In the genomic region with DNA sequence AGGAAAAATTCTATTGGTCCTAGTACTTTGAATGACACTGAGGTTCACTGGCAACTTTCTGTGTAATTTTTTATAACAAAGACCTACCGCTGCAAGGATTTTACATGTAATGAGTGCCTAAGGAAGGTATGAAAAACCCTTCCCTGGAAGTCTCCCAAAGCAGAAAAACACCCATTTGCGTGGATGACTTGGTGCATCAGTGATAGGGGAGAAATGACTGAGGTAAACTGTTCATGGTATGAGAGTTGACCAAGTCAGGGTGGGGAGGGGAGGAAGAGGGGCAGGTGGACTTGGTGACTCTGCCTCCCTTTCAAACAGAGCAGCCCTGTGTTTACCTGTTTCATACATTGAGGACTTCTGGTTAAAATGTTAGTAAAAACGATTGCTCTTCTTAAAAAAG, we compare ENCODE assay signal across 2 cellular contexts.
TF ChIP-seq lines count a peak whose summit lies in the region.

No MANE protein-coding gene starts in this region.

TF ChIP-seq in SK-N-SH, 30 proteins besides CTCF, POLR2A, EP300 and RAD21:
- TF ChIP-seq USF2 (IDR thresholded peaks at IDR 0.05; ENCODE audit: borderline replicate concordance, low read depth, low read length) (no peak), POLR2AphosphoS5 (IDR thresholded peaks at IDR 0.05; ENCODE audit: low read depth, low read length) (no peak), SMC3 (IDR thresholded peaks at IDR 0.05; ENCODE audit: low read depth, low read length) (no peak), NFIC (IDR thresholded peaks at IDR 0.05; ENCODE audit: borderline replicate concordance) (no peak), MEF2A (IDR thresholded peaks at IDR 0.05; ENCODE audit: borderline replicate concordance, low read depth) (no peak), YY1 (IDR thresholded peaks at IDR 0.05; ENCODE audit: low read depth) (no peak), FOXJ3 (CRISPR knock-in tag; IDR thresholded peaks at IDR 0.05) (no peak), EZH2phosphoT487 (IDR thresholded peaks at IDR 0.05; ENCODE audit: borderline replicate concordance, low read depth) (no peak), SIN3A (IDR thresholded peaks at IDR 0.05; ENCODE audit: borderline replicate concordance, low read depth, low read length) (no peak), RFX5 (IDR thresholded peaks at IDR 0.05; ENCODE audit: low read length) (no peak), TEAD4 (IDR thresholded peaks at IDR 0.05; ENCODE audit: borderline replicate concordance, insufficient read depth) (no peak), FOXM1 (IDR thresholded peaks at IDR 0.05; ENCODE audit: low read depth) (no peak), NRF1 (IDR thresholded peaks at IDR 0.05; ENCODE audit: low read depth, low read length) (no peak), TCF12 (IDR thresholded peaks at IDR 0.05) (no peak), TAF1 (IDR thresholded peaks at IDR 0.05; ENCODE audit: borderline replicate concordance, low read depth, low read length) (no peak)
- TF ChIP-seq, protein P1, sequence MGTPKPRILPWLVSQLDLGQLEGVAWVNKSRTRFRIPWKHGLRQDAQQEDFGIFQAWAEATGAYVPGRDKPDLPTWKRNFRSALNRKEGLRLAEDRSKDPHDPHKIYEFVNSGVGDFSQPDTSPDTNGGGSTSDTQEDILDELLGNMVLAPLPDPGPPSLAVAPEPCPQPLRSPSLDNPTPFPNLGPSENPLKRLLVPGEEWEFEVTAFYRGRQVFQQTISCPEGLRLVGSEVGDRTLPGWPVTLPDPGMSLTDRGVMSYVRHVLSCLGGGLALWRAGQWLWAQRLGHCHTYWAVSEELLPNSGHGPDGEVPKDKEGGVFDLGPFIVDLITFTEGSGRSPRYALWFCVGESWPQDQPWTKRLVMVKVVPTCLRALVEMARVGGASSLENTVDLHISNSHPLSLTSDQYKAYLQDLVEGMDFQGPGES (IDR thresholded peaks at IDR 0.05; ENCODE audit: low read depth, low read length), result no peak
- TF ChIP-seq, protein P2, sequence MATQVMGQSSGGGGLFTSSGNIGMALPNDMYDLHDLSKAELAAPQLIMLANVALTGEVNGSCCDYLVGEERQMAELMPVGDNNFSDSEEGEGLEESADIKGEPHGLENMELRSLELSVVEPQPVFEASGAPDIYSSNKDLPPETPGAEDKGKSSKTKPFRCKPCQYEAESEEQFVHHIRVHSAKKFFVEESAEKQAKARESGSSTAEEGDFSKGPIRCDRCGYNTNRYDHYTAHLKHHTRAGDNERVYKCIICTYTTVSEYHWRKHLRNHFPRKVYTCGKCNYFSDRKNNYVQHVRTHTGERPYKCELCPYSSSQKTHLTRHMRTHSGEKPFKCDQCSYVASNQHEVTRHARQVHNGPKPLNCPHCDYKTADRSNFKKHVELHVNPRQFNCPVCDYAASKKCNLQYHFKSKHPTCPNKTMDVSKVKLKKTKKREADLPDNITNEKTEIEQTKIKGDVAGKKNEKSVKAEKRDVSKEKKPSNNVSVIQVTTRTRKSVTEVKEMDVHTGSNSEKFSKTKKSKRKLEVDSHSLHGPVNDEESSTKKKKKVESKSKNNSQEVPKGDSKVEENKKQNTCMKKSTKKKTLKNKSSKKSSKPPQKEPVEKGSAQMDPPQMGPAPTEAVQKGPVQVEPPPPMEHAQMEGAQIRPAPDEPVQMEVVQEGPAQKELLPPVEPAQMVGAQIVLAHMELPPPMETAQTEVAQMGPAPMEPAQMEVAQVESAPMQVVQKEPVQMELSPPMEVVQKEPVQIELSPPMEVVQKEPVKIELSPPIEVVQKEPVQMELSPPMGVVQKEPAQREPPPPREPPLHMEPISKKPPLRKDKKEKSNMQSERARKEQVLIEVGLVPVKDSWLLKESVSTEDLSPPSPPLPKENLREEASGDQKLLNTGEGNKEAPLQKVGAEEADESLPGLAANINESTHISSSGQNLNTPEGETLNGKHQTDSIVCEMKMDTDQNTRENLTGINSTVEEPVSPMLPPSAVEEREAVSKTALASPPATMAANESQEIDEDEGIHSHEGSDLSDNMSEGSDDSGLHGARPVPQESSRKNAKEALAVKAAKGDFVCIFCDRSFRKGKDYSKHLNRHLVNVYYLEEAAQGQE (IDR thresholded peaks at IDR 0.05; ENCODE audit: low read depth, low read length), result no peak

TF ChIP-seq in SK-N-SH treated with all-trans-retinoic acid at 6 μM for 48 hours, 23 proteins besides CTCF, POLR2A, EP300 and RAD21 (continued from another document):
- TF ChIP-seq POU6F1 (CRISPR knock-in tag; IDR thresholded peaks at IDR 0.05; ENCODE audit: borderline replicate concordance, low read depth), result no peak
